Comparison of ENCODE assay signal across 34 cellular contexts in the genomic region with DNA sequence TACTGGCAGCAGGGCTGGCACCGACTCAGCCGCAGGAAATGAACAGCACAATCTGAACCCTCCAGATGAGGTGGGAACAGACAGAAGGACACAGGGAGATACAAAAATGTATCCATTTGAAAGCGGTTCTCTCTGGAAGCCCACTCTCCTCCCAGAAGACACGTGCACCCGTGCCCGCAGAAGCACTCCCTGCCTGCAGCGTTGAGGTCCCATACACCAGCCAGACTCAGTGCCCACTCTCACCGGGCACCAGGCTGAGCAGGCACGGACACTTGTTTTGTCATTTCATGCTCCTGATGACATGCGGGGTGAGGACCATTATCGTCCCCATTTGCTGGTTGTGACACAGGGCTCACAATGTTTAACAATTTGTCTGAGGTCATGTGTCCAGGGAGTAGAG.
"Had no signal": no experiment of that assay in that cellular context is flagged by ENCODE, and none has a peak within 500 bp of the region (broad histone marks: within the 10 kb centered on the region; RNA-seq: fewer than 3 reads in every experiment).

No MANE protein-coding gene starts in this region.

- H3K36me3 ChIP-seq: brain microvascular endothelial cell, cardiac muscle cell, MG63, SJSA1 had no signal

- H3K27ac Mint-ChIP-seq: activated B cell treated with CpG ODN at 0.5 μM for 24 hours; activated CD4-positive, alpha-beta memory T cell treated with anti-CD3 and anti-CD28 coated beads for 36 hours; activated naive CD8-positive, alpha-beta T cell treated with anti-CD3 and anti-CD28 coated beads for 36 hours; T-cell had no signal

- H3K4me1 ChIP-seq: SJSA1 had no signal

- ATAC-seq: activated T-cell treated with anti-CD3 and anti-CD28 coated beads, Interleukin-2, amount 50 U/mL, for 4 hours; Panc1; SK-N-SH treated with all-trans-retinoic acid at 6 μM for 48 hours; T-cell had no signal

- H3K4me3 Mint-ChIP-seq: activated B cell treated with CpG ODN at 0.5 μM for 24 hours; activated CD4-positive, alpha-beta memory T cell treated with anti-CD3 and anti-CD28 coated beads for 36 hours; activated naive CD8-positive, alpha-beta T cell treated with anti-CD3 and anti-CD28 coated beads for 36 hours; activated T-cell treated with anti-CD3 and anti-CD28 coated beads, Interleukin-2, amount 50 U/mL, for 4 hours; central memory CD8-positive, alpha-beta T cell; T-cell had no signal

- DNase-seq: activated B cell treated with CpG ODN at 0.5 μM for 24 hours; activated CD4-positive, alpha-beta memory T cell treated with anti-CD3 and anti-CD28 coated beads for 36 hours; activated CD4-positive, alpha-beta T cell treated with anti-CD3 and anti-CD28 coated beads for 4 hours; activated CD4-positive, alpha-beta T cell treated with anti-CD3 and anti-CD28 coated beads, Interleukin-2, amount 50 U/mL, for 1 hour; activated CD4-positive, CD25-positive, alpha-beta regulatory T cell treated with anti-CD3 and anti-CD28 coated beads, Interleukin-2, amount 50 U/mL, for 72 hours; activated CD8-positive, alpha-beta memory T cell treated with anti-CD3 and anti-CD28 coated beads, Interleukin-2, amount 50 U/mL, for 4 hours; activated effector memory CD4-positive, alpha-beta T cell treated with Interleukin-2 at 50 U/mL for 16 hours; activated naive CD4-positive, alpha-beta T cell treated with anti-CD3 and anti-CD28 coated beads, Interleukin-2, amount 50 U/mL, for 16 hours; activated naive CD8-positive, alpha-beta T cell treated with anti-CD3 and anti-CD28 coated beads for 36 hours; activated T-cell treated with anti-CD3 and anti-CD28 coated beads for 4 hours; activated T-cell treated with anti-CD3 and anti-CD28 coated beads, Interleukin-2, amount 50 U/mL, for 4 hours; amniotic stem cell; brain microvascular endothelial cell; Kasumi-1; KG1; MG63; NCI-H1048; NCI-H1105 treated with DMSO at 0.1 percent for 48 hours; NCI-H1436; NCI-H1694; NCI-H1930; NCI-H2081 treated with DMSO at 0.1 percent for 48 hours; NCI-H226; NCI-H524 treated with DMSO at 0.1 percent for 48 hours; SHP77 treated with DMSO at 0.1 percent for 48 hours; T-cell; T-helper 2 cell; T-helper 9 cell had no signal

- H3K4me3 ChIP-seq: cardiac muscle cell, MG63, SJSA1 had no signal

- H3K9me3 ChIP-seq: SJSA1 had no signal

- H3K27me3 ChIP-seq: cardiac muscle cell, MG63 had no signal

- H3K36me3 Mint-ChIP-seq: activated CD4-positive, alpha-beta memory T cell treated with anti-CD3 and anti-CD28 coated beads for 36 hours; activated naive CD8-positive, alpha-beta T cell treated with anti-CD3 and anti-CD28 coated beads for 36 hours; T-cell had no signal

- H3K27ac ChIP-seq: brain microvascular endothelial cell, cardiac muscle cell, SJSA1, VCaP had no signal

- H3K4me1 Mint-ChIP-seq: activated naive CD8-positive, alpha-beta T cell treated with anti-CD3 and anti-CD28 coated beads for 36 hours; T-cell had no signal

- H3K9me3 Mint-ChIP-seq: activated B cell treated with CpG ODN at 0.5 μM for 24 hours; activated CD4-positive, alpha-beta memory T cell treated with anti-CD3 and anti-CD28 coated beads for 36 hours; activated naive CD8-positive, alpha-beta T cell treated with anti-CD3 and anti-CD28 coated beads for 36 hours; activated T-cell treated with anti-CD3 and anti-CD28 coated beads, Interleukin-2, amount 50 U/mL, for 4 hours; central memory CD8-positive, alpha-beta T cell; T-cell had no signal
